In the genomic region with DNA sequence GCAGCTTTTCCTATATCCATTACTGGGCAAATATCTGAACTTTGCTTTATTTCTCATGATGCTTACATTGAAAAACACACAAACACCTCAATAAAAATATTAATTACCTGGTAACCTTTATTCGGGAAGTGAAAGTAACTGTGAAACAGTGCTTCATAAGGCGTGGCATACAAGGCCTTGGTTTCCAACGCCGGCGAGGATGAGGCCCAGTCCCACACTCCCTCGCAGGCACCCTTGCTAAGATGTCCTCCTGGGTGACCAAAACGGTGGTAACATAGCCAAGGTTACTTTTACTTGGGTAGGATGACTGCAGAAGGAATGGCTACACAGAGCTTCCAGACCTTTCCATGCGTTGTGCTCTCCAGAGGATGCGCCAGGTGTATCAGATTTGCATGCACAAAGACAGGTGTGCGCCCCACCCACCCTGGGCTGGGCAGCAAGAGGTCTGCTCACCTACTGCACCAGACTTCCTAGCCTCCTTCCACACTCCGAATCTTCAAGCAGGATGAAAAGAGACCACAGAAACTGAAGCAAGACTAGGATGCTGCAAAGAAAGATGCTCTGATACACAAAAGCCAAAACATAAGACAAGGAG, we compare ENCODE assay signal across 23 cellular contexts. TPM values are rescaled to one million over a fixed set of nuclear protein-coding genes. Genes with fewer than 3 reads are reported as not detected.
DNase-seq lines count a peak whose midpoint lies in the region; ATAC-seq lines count a peak whose summit lies in the region.
"Had no signal": no experiment of that assay in that cellular context is flagged by ENCODE, and none has a peak within 500 bp of the region (broad histone marks: within the 10 kb centered on the region; RNA-seq: fewer than 3 reads in every experiment).

No MANE protein-coding gene starts in this region.

- CTCF ChIA-PET in CD4-positive, alpha-beta memory T cell (lab: Charles Lee; ENCODE audit: partially characterized antibody), result no interaction called here

- H3K4me1 Mint-ChIP-seq in activated CD4-positive, alpha-beta T cell treated with anti-CD3 and anti-CD28 coated beads, Interleukin-2, amount 10 ng/mL, durations not matched to agents 24 days and 14 days, result no peaks in the 10 kb centered on the region
- no peaks in the 10 kb centered on the region for H3K4me1 Mint-ChIP-seq in CD4-positive, alpha-beta memory T cell
- H3K4me1 Mint-ChIP-seq in T-helper 17 cell, result peaks cover 2% of the 10 kb centered on the region
- peaks cover 0 to 8% (median 5%) of the 10 kb centered on the region in 3 donors for H3K4me1 Mint-ChIP-seq in naive B cell
- H3K4me1 Mint-ChIP-seq: endodermal cell had no signal

- H3K9me3 ChIP-seq in CD4-positive, alpha-beta memory T cell (ENCODE audit: control insufficient read depth in 1 of 2, low read length in 2 of 2), result no peaks in the 10 kb centered on the region
- H3K9me3 ChIP-seq in T-helper 17 cell (ENCODE audit: control insufficient read depth, low read length, poor library complexity, severe bottlenecking), result no peaks in the 10 kb centered on the region
- H3K9me3 ChIP-seq: gastroesophageal sphincter, spleen, tibial nerve had no signal

- no peaks in the 10 kb centered on the region for H3K4me1 ChIP-seq in CD4-positive, alpha-beta memory T cell (ENCODE audit: insufficient read depth, low read length)
- H3K4me1 ChIP-seq: A549, gastroesophageal sphincter, spleen, tibial nerve had no signal

- H3K4me3 Mint-ChIP-seq in activated CD4-positive, alpha-beta T cell treated with anti-CD3 and anti-CD28 coated beads, Interleukin-2, amount 10 ng/mL, durations not matched to agents 24 days and 14 days, result no peak overlapping the region
- no peak overlapping the region for H3K4me3 Mint-ChIP-seq in CD4-positive, alpha-beta memory T cell
- H3K4me3 Mint-ChIP-seq in T-helper 17 cell, result no peak overlapping the region
- H3K4me3 Mint-ChIP-seq in naive B cell, result no peak overlapping the region
- H3K4me3 Mint-ChIP-seq: endodermal cell; stimulated activated naive CD8-positive, alpha-beta T cell treated with anti-CD3 and anti-CD28 coated beads, Interleukin-15, Interleukin-2, amounts not matched to agents 100 ng/mL and 50 ng/mL, for 24 hours had no signal

- H3K27me3 Mint-ChIP-seq in activated CD4-positive, alpha-beta T cell treated with anti-CD3 and anti-CD28 coated beads, Interleukin-2, amount 10 ng/mL, durations not matched to agents 24 days and 14 days, result no peaks in the 10 kb centered on the region
- no peaks in the 10 kb centered on the region for H3K27me3 Mint-ChIP-seq in CD4-positive, alpha-beta memory T cell
- H3K27me3 Mint-ChIP-seq in T-helper 17 cell, result no peaks in the 10 kb centered on the region
- no peaks in the 10 kb centered on the region for H3K27me3 Mint-ChIP-seq in naive B cell
- H3K27me3 Mint-ChIP-seq: stimulated activated naive CD8-positive, alpha-beta T cell treated with anti-CD3 and anti-CD28 coated beads, Interleukin-15, Interleukin-2, amounts not matched to agents 100 ng/mL and 50 ng/mL, for 24 hours had no signal

- H3K27ac Mint-ChIP-seq in activated CD4-positive, alpha-beta T cell treated with anti-CD3 and anti-CD28 coated beads, Interleukin-2, amount 10 ng/mL, durations not matched to agents 24 days and 14 days, result peak overlapping the region; percentile 2
- H3K27ac Mint-ChIP-seq in CD4-positive, alpha-beta memory T cell, result peak overlapping the region in 5 of 7 donors; percentile 0 to 54 (median 19)
- H3K27ac Mint-ChIP-seq in T-helper 17 cell (peak overlapping the region; percentile 72), naive B cell (peak overlapping the region in 4 of 6 donors; percentile 0 to 81 (median 52))
- H3K27ac Mint-ChIP-seq: activated T-helper 2 cell treated with anti-CD3 and anti-CD28 coated beads, Interferon-gamma antibody, Interleukin-2, Interleukin-4, amounts not matched to agents 10 μg/mL and 5 μg/mL and 100 μg/mL, durations not matched to agents 14 hours and 24 hours and 36 hours; endodermal cell; stimulated activated naive CD8-positive, alpha-beta T cell treated with anti-CD3 and anti-CD28 coated beads, Interleukin-15, Interleukin-2, amounts not matched to agents 100 ng/mL and 50 ng/mL, for 24 hours had no signal

- intact Hi-C loops in activated CD4-positive, alpha-beta T cell treated with anti-CD3 and anti-CD28 coated beads, Interleukin-2, amount 10 ng/mL, durations not matched to agents 24 days and 14 days (cut with micrococcal nuclease), result no loop called here
- intact Hi-C loops in CD4-positive, alpha-beta memory T cell (cut with micrococcal nuclease), result no loop called here

- no peak for ATAC-seq in T-helper 17 cell
- ATAC-seq in naive B cell (ENCODE audit: low read depth in 2 of 2), result no peak
- no peak for ATAC-seq in GM21529 (IDR thresholded peaks at IDR 0.05; ENCODE audit: unreplicated experiment)
- ATAC-seq in GM21423 (IDR thresholded peaks at IDR 0.05; ENCODE audit: unreplicated experiment), result no peak
- ATAC-seq: A549, gastroesophageal sphincter had no signal

- H3K36me3 ChIP-seq in CD4-positive, alpha-beta memory T cell (ENCODE audit: insufficient read depth, low read length), result peaks cover 28% of the 10 kb centered on the region

- POLR2A ChIA-PET in CD4-positive, alpha-beta memory T cell (lab: Charles Lee; ENCODE audit: partially characterized antibody), result interaction anchor here (0.6 kb wide), 1 partner anchor 41 kb away, joined by 3 read pairs; no protein-coding TSS in a partner anchor

- H3K9me3 Mint-ChIP-seq in activated CD4-positive, alpha-beta T cell treated with anti-CD3 and anti-CD28 coated beads, Interleukin-2, amount 10 ng/mL, durations not matched to agents 24 days and 14 days, result no peaks in the 10 kb centered on the region
- no peaks in the 10 kb centered on the region for H3K9me3 Mint-ChIP-seq in CD4-positive, alpha-beta memory T cell
- no peaks in the 10 kb centered on the region for H3K9me3 Mint-ChIP-seq in naive B cell
- H3K9me3 Mint-ChIP-seq: activated T-helper 2 cell treated with anti-CD3 and anti-CD28 coated beads, Interferon-gamma antibody, Interleukin-2, Interleukin-4, amounts not matched to agents 10 μg/mL and 5 μg/mL and 100 μg/mL, durations not matched to agents 14 hours and 24 hours and 36 hours; stimulated activated naive CD8-positive, alpha-beta T cell treated with anti-CD3 and anti-CD28 coated beads, Interleukin-15, Interleukin-2, amounts not matched to agents 100 ng/mL and 50 ng/mL, for 24 hours had no signal

- H3K4me3 ChIP-seq in CD4-positive, alpha-beta memory T cell (ENCODE audit: low read length in 2 of 2), result no peak overlapping the region
- H3K4me3 ChIP-seq: A549, gastroesophageal sphincter, lung, spleen, tibial nerve had no signal

- H3K36me3 Mint-ChIP-seq in activated CD4-positive, alpha-beta T cell treated with anti-CD3 and anti-CD28 coated beads, Interleukin-2, amount 10 ng/mL, durations not matched to agents 24 days and 14 days (ENCODE audit: low read depth), result peaks cover 29% of the 10 kb centered on the region
- H3K36me3 Mint-ChIP-seq in CD4-positive, alpha-beta memory T cell, result peaks cover 8 to 34% of the 10 kb centered on the region in 2 donors
- H3K36me3 Mint-ChIP-seq in T-helper 17 cell (ENCODE audit: low read depth) (peaks cover 4% of the 10 kb centered on the region), naive B cell (peaks cover 7 to 8% of the 10 kb centered on the region in 2 donors)

- no peaks in the 10 kb centered on the region for H3K27me3 ChIP-seq in CD4-positive, alpha-beta memory T cell (ENCODE audit: insufficient read depth, low read length)
- H3K27me3 ChIP-seq: gastroesophageal sphincter, spleen, tibial nerve had no signal

- no peak overlapping the region for H3K27ac ChIP-seq in CD4-positive, alpha-beta memory T cell (ENCODE audit: low read depth, low read length)
- H3K27ac ChIP-seq: A549, gastroesophageal sphincter, spleen, tibial nerve had no signal

- no peak for DNase-seq in activated CD4-positive, alpha-beta T cell treated with anti-CD3 and anti-CD28 coated beads, Interleukin-2, amount 10 ng/mL, durations not matched to agents 24 days and 14 days
- no peak for DNase-seq in activated CD4-positive, alpha-beta T cell treated with anti-CD3 and anti-CD28 coated beads for 1 hour
- no peak for DNase-seq in CD4-positive, alpha-beta memory T cell
- DNase-seq in T-helper 17 cell, result no peak
- no peak for DNase-seq in naive B cell
- DNase-seq in NCI-H510A (lab: John Stamatoyannopoulos, UW), result no peak
- DNase-seq: activated CD4-positive, CD25-positive, alpha-beta regulatory T cell treated with anti-CD3 and anti-CD28 coated beads, Interleukin-2, amount 50 U/mL, for 72 hours; DMS 273 treated with DMSO at 0.1 percent for 48 hours; endodermal cell; islet precursor cell; NCI-H1694; NCI-H2171; NCI-H69; spleen; stimulated activated CD4-positive, alpha-beta T cell treated with anti-CD3 and anti-CD28 coated beads, Interleukin-4, amount 100 ng/mL, for 1 hour had no signal

RNA-seq across cellular contexts. Expression of a gene that starts 13.3 kb away (rescaled TPM):
- total RNA-seq in activated CD4-positive, alpha-beta T cell treated with anti-CD3 and anti-CD28 coated beads, Interleukin-2, amount 10 ng/mL, durations not matched to agents 24 days and 14 days, result 18.8 and 26.8 TPM in 2 replicates
- 10 to 100 TPM; 36.4 to 37.0 TPM for total RNA-seq in CD4-positive, alpha-beta memory T cell
- 10 to 100 TPM in 1 of 2 donors, 1 to 10 TPM in 1; 5.3 to 12.7 TPM for polyA plus RNA-seq in CD4-positive, alpha-beta memory T cell
- 10 to 100 TPM; 19.6 to 26.8 TPM for total RNA-seq in T-helper 17 cell
- 10 to 100 TPM in 1 of 6 donors, 1 to 10 TPM in 5; 6.4 to 19.3 (median 7.2) TPM for polyA plus RNA-seq in naive B cell (ENCODE audit: low read depth in 6 of 6)

RNA-seq across cellular contexts. Expression of a gene that starts 22.9 kb away (rescaled TPM):
- total RNA-seq in activated CD4-positive, alpha-beta T cell treated with anti-CD3 and anti-CD28 coated beads, Interleukin-2, amount 10 ng/mL, durations not matched to agents 24 days and 14 days, result 64.0 and 73.8 TPM in 2 replicates
- 10 to 100 TPM; 41.1 to 46.4 TPM for total RNA-seq in CD4-positive, alpha-beta memory T cell
- polyA plus RNA-seq in CD4-positive, alpha-beta memory T cell, result 10 to 100 TPM; 51.6 to 54.3 TPM
- 10 to 100 TPM; 38.3 to 38.4 TPM for total RNA-seq in T-helper 17 cell
- 10 to 100 TPM; 33.8 to 64.8 (median 53.3) TPM for polyA plus RNA-seq in naive B cell (ENCODE audit: low read depth in 6 of 6)

Comparison
In these comparisons a context has a peak if more than half of its experiments do, and no peak if none do; other contexts are left out.
1. H3K27ac Mint-ChIP-seq: peak in every context shown above with its lines; median percentile 72 in T-helper 17 cell; 52 in naive B cell; 19 in CD4-positive, alpha-beta memory T cell; 2 in activated CD4-positive, alpha-beta T cell treated with anti-CD3 and anti-CD28 coated beads, Interleukin-2, amount 10 ng/mL, durations not matched to agents 24 days and 14 days.